In genomic region chr2:159516241-159516758, GRCh38 we compare ENCODE assay signal across 1 cellular context.
TF ChIP-seq lines count a peak whose summit lies in the region.

No MANE protein-coding gene starts in this region.

TF ChIP-seq in HepG2, 621 proteins besides CTCF, POLR2A, EP300 and RAD21 (continued from another document):
- TF ChIP-seq ARID5B (CRISPR knock-in tag; IDR thresholded peaks at IDR 0.05): 0 out of 2 replicates have a peak, but pooled peaks have one; percentile 19
- TF ChIP-seq, protein P1, sequence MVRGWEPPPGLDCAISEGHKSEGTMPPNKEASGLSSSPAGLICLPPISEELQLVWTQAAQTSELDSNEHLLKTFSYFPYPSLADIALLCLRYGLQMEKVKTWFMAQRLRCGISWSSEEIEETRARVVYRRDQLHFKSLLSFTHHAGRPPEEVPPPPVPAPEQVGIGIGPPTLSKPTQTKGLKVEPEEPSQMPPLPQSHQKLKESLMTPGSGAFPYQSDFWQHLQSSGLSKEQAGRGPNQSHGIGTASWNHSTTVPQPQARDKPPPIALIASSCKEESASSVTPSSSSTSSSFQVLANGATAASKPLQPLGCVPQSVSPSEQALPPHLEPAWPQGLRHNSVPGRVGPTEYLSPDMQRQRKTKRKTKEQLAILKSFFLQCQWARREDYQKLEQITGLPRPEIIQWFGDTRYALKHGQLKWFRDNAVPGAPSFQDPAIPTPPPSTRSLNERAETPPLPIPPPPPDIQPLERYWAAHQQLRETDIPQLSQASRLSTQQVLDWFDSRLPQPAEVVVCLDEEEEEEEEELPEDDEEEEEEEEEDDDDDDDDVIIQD (CRISPR knock-in tag; IDR thresholded peaks at IDR 0.05; ENCODE audit: low read depth): peak; percentile 33; the same call in 1 of the 2 replicates
- TF ChIP-seq FOXP1 (IDR thresholded peaks at IDR 0.05): 0 out of 2 replicates have a peak, but pooled peaks have one; percentile 42
- TF ChIP-seq FOXP1 (CRISPR knock-in tag; IDR thresholded peaks at IDR 0.05): peak; percentile 52
- no peak for TF ChIP-seq GLMP (CRISPR knock-in tag; IDR thresholded peaks at IDR 0.05; ENCODE audit: borderline replicate concordance)
- TF ChIP-seq ZSCAN21 (CRISPR knock-in tag; IDR thresholded peaks at IDR 0.05; ENCODE audit: borderline replicate concordance): no peak
- TF ChIP-seq BHLHE40 (IDR thresholded peaks at IDR 0.05; ENCODE audit: low read length): peak; percentile 80
- TF ChIP-seq YY1 (IDR thresholded peaks at IDR 0.05; ENCODE audit: insufficient read depth, insufficient replicate concordance, low read depth, low read length): peak; percentile 59
- TF ChIP-seq NR2C2 (CRISPR knock-in tag; IDR thresholded peaks at IDR 0.05; ENCODE audit: borderline replicate concordance): peak; percentile 84
- TF ChIP-seq USF2 (IDR thresholded peaks at IDR 0.05; ENCODE audit: low read depth, low read length): no peak
- peak; percentile 37; the same call in 1 of the 2 replicates for TF ChIP-seq USF2 (CRISPR knock-in tag; IDR thresholded peaks at IDR 0.05; ENCODE audit: borderline replicate concordance)
- TF ChIP-seq MLX (CRISPR knock-in tag; IDR thresholded peaks at IDR 0.05): peak; percentile 37; the same call in 1 of the 2 replicates
- peak; percentile 64; the same call in 1 of the 2 replicates for TF ChIP-seq ELF4 (CRISPR knock-in tag; IDR thresholded peaks at IDR 0.05; ENCODE audit: borderline replicate concordance)
- TF ChIP-seq FOXJ3 (CRISPR knock-in tag; IDR thresholded peaks at IDR 0.05; ENCODE audit: borderline replicate concordance): peak; percentile 47; the same call in 1 of the 2 replicates
- TF ChIP-seq ZNF780A (CRISPR knock-in tag; IDR thresholded peaks at IDR 0.05): no peak
